In genomic region chr6:119484598-119484997, GRCh38 we compare ENCODE assay signal across 12 cellular contexts.
DNase-seq lines count a peak whose midpoint lies in the region; ATAC-seq, FAIRE-seq and TF ChIP-seq lines count a peak whose summit lies in the region.
"Had no signal": no experiment of that assay in that cellular context is flagged by ENCODE, and none has a peak within 500 bp of the region (broad histone marks: within the 10 kb centered on the region; RNA-seq: fewer than 3 reads in every experiment).

No MANE protein-coding gene starts in this region.

- no peaks in the 10 kb centered on the region for H3K36me3 ChIP-seq in mesenchymal stem cell (ENCODE audit: control insufficient read depth in 1 of 2, insufficient read depth in 2 of 2, low read depth in 1 of 2, low read length in 2 of 2)
- H3K36me3 ChIP-seq in gastrocnemius medialis: no peaks in the 10 kb centered on the region

- H4K91ac ChIP-seq in mesenchymal stem cell (ENCODE audit: low read length): no peak overlapping the region

- H3K79me1 ChIP-seq in mesenchymal stem cell (replicated peaks; ENCODE audit: low read length, poor library complexity, severe bottlenecking): no peaks in the 10 kb centered on the region

- no peak overlapping the region for H2BK120ac ChIP-seq in mesenchymal stem cell (ENCODE audit: low read depth, low read length)

- TF ChIP-seq POLR2A in gastrocnemius medialis (IDR thresholded peaks at IDR 0.05): no peak

- FAIRE-seq in HTR-8/SVneo (lab: Jason Lieb, UNC): no peak
- FAIRE-seq in frontal cortex (lab: Jason Lieb, UNC): no peak

- H3K9me3 ChIP-seq in mesenchymal stem cell (ENCODE audit: control insufficient read depth, low read length) (no peaks in the 10 kb centered on the region), gastrocnemius medialis (no peaks in the 10 kb centered on the region)

- no peak overlapping the region for H3K27ac ChIP-seq in mesenchymal stem cell (ENCODE audit: low read length, poor library complexity, severe bottlenecking)
- H3K27ac ChIP-seq in gastrocnemius medialis: no peak overlapping the region

- H3K18ac ChIP-seq in mesenchymal stem cell (ENCODE audit: low read depth in 1 of 2, low read length in 2 of 2): no peak overlapping the region

- no peak overlapping the region for H3K14ac ChIP-seq in mesenchymal stem cell (ENCODE audit: low read length in 2 of 2)

- WGBS in mesenchymal stem cell: 87% methylated on average over 3 of the region's 5 CpGs

- DNase-seq in AG08396 (ENCODE audit: low spot score): peak; percentile 51
- peak; percentile 18 for DNase-seq in HTR-8/SVneo (ENCODE audit: insufficient read length, low spot score)
- peak; percentile 78 to 88 for DNase-seq in cardiac fibroblast (ENCODE audit: low read depth in 2 of 2)
- DNase-seq in mesenchymal stem cell: peak; percentile 60
- no peak for DNase-seq in gastrocnemius medialis
- DNase-seq in frontal cortex (ENCODE audit: low spot score in 2 of 2): no peak
- DNase-seq: C1 segment of cervical spinal cord, NCI-H1105, NCI-H69 had no signal

- H2BK5ac ChIP-seq in mesenchymal stem cell (ENCODE audit: low read depth, low read length, poor library complexity, severe bottlenecking): no peak overlapping the region

- H3K4ac ChIP-seq in mesenchymal stem cell (ENCODE audit: low read depth in 1 of 2, low read length in 2 of 2): no peak overlapping the region

- no peak overlapping the region for H4K8ac ChIP-seq in mesenchymal stem cell (ENCODE audit: low read length)

- in situ Hi-C loops in gastrocnemius medialis (cut with MboI; ENCODE audit: low sequenced_read_pairs in 4 of 4): no loop called here

- ATAC-seq in gastrocnemius medialis (no peak), HG03097 (IDR thresholded peaks at IDR 0.05; ENCODE audit: low FRiP score, unreplicated experiment) (no peak), HG02588 (IDR thresholded peaks at IDR 0.05; ENCODE audit: unreplicated experiment) (no peak)
- ATAC-seq: sciatic nerve had no signal

- H2AK5ac ChIP-seq in mesenchymal stem cell (ENCODE audit: low read length, severe bottlenecking): no peak overlapping the region

- no peak overlapping the region for H2AFZ ChIP-seq in mesenchymal stem cell (ENCODE audit: low read depth, low read length)

- H3K9ac ChIP-seq in mesenchymal stem cell (ENCODE audit: low read length): no peak overlapping the region

- H3K4me2 ChIP-seq in mesenchymal stem cell (ENCODE audit: low read length, poor library complexity, severe bottlenecking): no peak overlapping the region

- H3K4me3 ChIP-seq in cardiac fibroblast (replicated peaks in 1 of 2; ENCODE audit: low read depth in 2 of 2, low read length in 2 of 2) (no peak overlapping the region), mesenchymal stem cell (ENCODE audit: insufficient read depth in 1 of 2, low read depth in 1 of 2, low read length in 2 of 2) (no peak overlapping the region), gastrocnemius medialis (no peak overlapping the region)

- no peak overlapping the region for H2BK15ac ChIP-seq in mesenchymal stem cell (ENCODE audit: low read depth, poor library complexity, severe bottlenecking)

- no peak overlapping the region for H3K23ac ChIP-seq in mesenchymal stem cell (ENCODE audit: low read length in 2 of 2)

- H3K27me3 ChIP-seq in mesenchymal stem cell (ENCODE audit: control insufficient read depth in 1 of 2, insufficient read depth in 1 of 2, low read length in 2 of 2) (no peaks in the 10 kb centered on the region), gastrocnemius medialis (no peaks in the 10 kb centered on the region)

- intact Hi-C loops in gastrocnemius medialis (cut with DNase I; ENCODE audit: low total_unique reads): no loop called here

- H3K4me1 ChIP-seq in mesenchymal stem cell (ENCODE audit: control insufficient read depth, insufficient read depth, low read depth, low read length): no peaks in the 10 kb centered on the region
- no peaks in the 10 kb centered on the region for H3K4me1 ChIP-seq in gastrocnemius medialis

- TF ChIP-seq CTCF in cardiac fibroblast (IDR thresholded peaks at IDR 0.05; ENCODE audit: low read depth, low read length) (no peak), gastrocnemius medialis (IDR thresholded peaks at IDR 0.05 in 4 of 5, conservative IDR thresholded peaks at IDR 0.05 in 1 of 5) (no peak)

- H2BK12ac ChIP-seq in mesenchymal stem cell (ENCODE audit: low read length in 2 of 2): no peak overlapping the region

Comparison
In these comparisons a context has a peak if more than half of its experiments do, and no peak if none do; other contexts are left out.
1. DNase-seq: peak in AG08396 (single experiment), HTR-8/SVneo (single experiment), cardiac fibroblast (2 of 2) and mesenchymal stem cell (single experiment); none in gastrocnemius medialis (0 of 2) and frontal cortex (0 of 2).